20 cellular contexts compared by ENCODE assay signal in genomic region chr12:124530637-124531263, GRCh38. TPM values are rescaled to one million over a fixed set of nuclear protein-coding genes. Genes with fewer than 3 reads are reported as not detected.
DNase-seq lines count a peak whose midpoint lies in the region; ATAC-seq and TF ChIP-seq lines count a peak whose summit lies in the region.
"Had no signal": no experiment of that assay in that cellular context is flagged by ENCODE, and none has a peak within 500 bp of the region (broad histone marks: within the 10 kb centered on the region; RNA-seq: fewer than 3 reads in every experiment).

No MANE protein-coding gene starts in this region.

- DNase-seq in Panc1 (ENCODE audit: low read depth, low spot score) (no peak), esophagus muscularis mucosa (ENCODE audit: extremely low spot score) (no peak), type B pancreatic cell (ENCODE audit: extremely low spot score, unreplicated experiment) (no peak), Ammon's horn (ENCODE audit: low spot score) (no peak), NCI-H1105 treated with DMSO at 0.1 percent for 48 hours (lab: John Stamatoyannopoulos, UW) (no peak)
- DNase-seq: activated CD4-positive, alpha-beta T cell treated with anti-CD3 and anti-CD28 coated beads, Interleukin-2, amount 10 ng/mL, durations not matched to agents 7 days and 5 days; activated CD8-positive, alpha-beta memory T cell treated with anti-CD3 and anti-CD28 coated beads, Interleukin-2, amount 10 ng/mL, durations not matched to agents 7 days and 5 days; activated naive CD8-positive, alpha-beta T cell treated with anti-CD3 and anti-CD28 coated beads for 36 hours; effector CD8-positive, alpha-beta T cell; esophagus squamous epithelium; kidney glomerular epithelial cell; mammary epithelial cell; naive thymus-derived CD8-positive, alpha-beta T cell; NCI-H2081; NCI-H446 treated with DMSO at 0.1 percent for 48 hours; T-helper 2 cell had no signal

- no peak for ATAC-seq in Panc1
- no peak for ATAC-seq in HG03280 (IDR thresholded peaks at IDR 0.05; ENCODE audit: unreplicated experiment)
- ATAC-seq: activated CD8-positive, alpha-beta memory T cell treated with anti-CD3 and anti-CD28 coated beads, Interleukin-2, amount 10 ng/mL, durations not matched to agents 7 days and 5 days; naive thymus-derived CD8-positive, alpha-beta T cell had no signal

- CTCF ChIA-PET in Panc1 (lab: Charles Lee), result no interaction called here

- H3K4me1 ChIP-seq in Panc1 (ENCODE audit: control insufficient read depth, insufficient read depth, low read length) (peaks cover 69% of the 10 kb centered on the region), esophagus muscularis mucosa (peaks cover 27 to 81% (median 51%) of the 10 kb centered on the region in 4 donors), mesodermal cell (ENCODE audit: control insufficient read depth, insufficient read depth, low read length, poor library complexity, severe bottlenecking) (peaks cover 29% of the 10 kb centered on the region)
- H3K4me1 ChIP-seq: parathyroid adenoma had no signal

- POLR2A ChIA-PET in Panc1 (lab: Charles Lee), result no interaction called here

- peaks cover 18% of the 10 kb centered on the region for H3K36me3 Mint-ChIP-seq in type B pancreatic cell
- H3K36me3 Mint-ChIP-seq: activated CD8-positive, alpha-beta memory T cell treated with anti-CD3 and anti-CD28 coated beads, Interleukin-2, amount 10 ng/mL, durations not matched to agents 7 days and 5 days had no signal

- H3K4me1 Mint-ChIP-seq in type B pancreatic cell (ENCODE audit: unreplicated experiment), result peaks cover 51% of the 10 kb centered on the region
- H3K4me1 Mint-ChIP-seq: activated CD4-positive, alpha-beta T cell treated with anti-CD3 and anti-CD28 coated beads, Interleukin-2, amount 10 ng/mL, durations not matched to agents 7 days and 5 days; activated CD8-positive, alpha-beta memory T cell treated with anti-CD3 and anti-CD28 coated beads, Interleukin-2, amount 10 ng/mL, durations not matched to agents 7 days and 5 days had no signal

- no peak for TF ChIP-seq POLR2A in esophagus muscularis mucosa (IDR thresholded peaks at IDR 0.05; ENCODE audit: low read depth)

- 84% methylated on average over 3 of the region's 9 CpGs for WGBS in esophagus muscularis mucosa
- 78 to 82% methylated on average over 8 to 9 of the region's 9 CpGs for WGBS in mesodermal cell (ENCODE audit: insufficient coverage in 2 of 2), 2 experiments

- H3K36me3 ChIP-seq in Panc1 (ENCODE audit: control insufficient read depth, insufficient read depth, low read length) (no peaks in the 10 kb centered on the region), esophagus muscularis mucosa (peaks cover 0 to 13% (median 7%) of the 10 kb centered on the region in 4 donors), mesodermal cell (ENCODE audit: control insufficient read depth, insufficient read depth, low read length) (peaks cover 40% of the 10 kb centered on the region)

- H3K4me3 Mint-ChIP-seq in type B pancreatic cell, result peak overlapping the region; percentile 50
- H3K4me3 Mint-ChIP-seq: activated CD4-positive, alpha-beta T cell treated with anti-CD3 and anti-CD28 coated beads, Interleukin-2, amount 10 ng/mL, durations not matched to agents 7 days and 5 days; activated CD8-positive, alpha-beta memory T cell treated with anti-CD3 and anti-CD28 coated beads, Interleukin-2, amount 10 ng/mL, durations not matched to agents 7 days and 5 days; activated naive CD8-positive, alpha-beta T cell treated with anti-CD3 and anti-CD28 coated beads for 36 hours; naive thymus-derived CD8-positive, alpha-beta T cell had no signal

- H3K4me3 ChIP-seq in Panc1 (ENCODE audit: low read depth in 2 of 2, low read length in 2 of 2) (no peak overlapping the region), esophagus muscularis mucosa (no peak overlapping the region), mesodermal cell (ENCODE audit: extremely low read depth, insufficient read depth, low read length, poor library complexity, severe bottlenecking) (no peak overlapping the region)
- H3K4me3 ChIP-seq: esophagus squamous epithelium, SK-N-MC had no signal

- H3K9me3 ChIP-seq in Panc1 (ENCODE audit: control insufficient read depth, insufficient read depth, low read depth, low read length) (no peaks in the 10 kb centered on the region), esophagus muscularis mucosa (no peaks in the 10 kb centered on the region), mesodermal cell (ENCODE audit: control insufficient read depth, low read length) (no peaks in the 10 kb centered on the region)
- H3K9me3 ChIP-seq: esophagus squamous epithelium had no signal

- H3K9me3 Mint-ChIP-seq in type B pancreatic cell, result no peaks in the 10 kb centered on the region
- H3K9me3 Mint-ChIP-seq: activated CD4-positive, alpha-beta T cell treated with anti-CD3 and anti-CD28 coated beads, Interleukin-2, amount 10 ng/mL, durations not matched to agents 7 days and 5 days; activated naive CD8-positive, alpha-beta T cell treated with anti-CD3 and anti-CD28 coated beads for 36 hours; naive thymus-derived CD8-positive, alpha-beta T cell had no signal

- H3K27me3 ChIP-seq in Panc1 (ENCODE audit: control insufficient read depth, insufficient read depth, low read length) (no peaks in the 10 kb centered on the region), esophagus muscularis mucosa (no peaks in the 10 kb centered on the region)
- H3K27me3 ChIP-seq: esophagus squamous epithelium had no signal

- no peak for TF ChIP-seq EP300 in esophagus muscularis mucosa (IDR thresholded peaks at IDR 0.05)

- H3K27ac ChIP-seq in Panc1 (ENCODE audit: low read length) (peak overlapping the region; percentile 62; the same call in 1 of the 2 replicates), esophagus muscularis mucosa (replicated peaks in 1 of 4) (peak overlapping the region in 3 of 4 donors; percentile 51 to 57 (median 53)), mesodermal cell (ENCODE audit: low read depth, low read length, severe bottlenecking) (peak overlapping the region; percentile 49)
- H3K27ac ChIP-seq: parathyroid adenoma, SK-N-MC had no signal

- intact Hi-C loops in Panc1 (cut with micrococcal nuclease; ENCODE audit: unreplicated experiment) (no loop called here), esophagus muscularis mucosa (cut with DNase I) (no loop called here)

- no TSS peak for BruUV-seq in Panc1 (replicated peaks; lab: Mats Ljungman, UMichigan)

- no peaks in the 10 kb centered on the region for H3K27me3 Mint-ChIP-seq in type B pancreatic cell
- H3K27me3 Mint-ChIP-seq: activated CD4-positive, alpha-beta T cell treated with anti-CD3 and anti-CD28 coated beads, Interleukin-2, amount 10 ng/mL, durations not matched to agents 7 days and 5 days; activated CD8-positive, alpha-beta memory T cell treated with anti-CD3 and anti-CD28 coated beads, Interleukin-2, amount 10 ng/mL, durations not matched to agents 7 days and 5 days; activated naive CD8-positive, alpha-beta T cell treated with anti-CD3 and anti-CD28 coated beads for 36 hours; naive thymus-derived CD8-positive, alpha-beta T cell had no signal

- in situ Hi-C loops in Panc1 (cut with HindIII; ENCODE audit: low pct_unique_long_range_greater_than_20kb, low sequenced_read_pairs), result no loop called here

- peak overlapping the region; percentile 55 for H3K27ac Mint-ChIP-seq in type B pancreatic cell
- H3K27ac Mint-ChIP-seq: activated CD4-positive, alpha-beta T cell treated with anti-CD3 and anti-CD28 coated beads, Interleukin-2, amount 10 ng/mL, durations not matched to agents 7 days and 5 days; activated CD8-positive, alpha-beta memory T cell treated with anti-CD3 and anti-CD28 coated beads, Interleukin-2, amount 10 ng/mL, durations not matched to agents 7 days and 5 days; activated naive CD8-positive, alpha-beta T cell treated with anti-CD3 and anti-CD28 coated beads for 36 hours had no signal

- TF ChIP-seq CTCF in Panc1 (IDR thresholded peaks at IDR 0.05) (no peak), esophagus muscularis mucosa (IDR thresholded peaks at IDR 0.05) (no peak), type B pancreatic cell (conservative IDR thresholded peaks at IDR 0.05) (no peak)

RNA-seq across cellular contexts. Expression of gene NCOR2, which starts 36.7 kb away (rescaled TPM):
- total RNA-seq in Panc1 (2021; ENCODE audit: unreplicated experiment) (461 TPM), esophagus muscularis mucosa (100 to 1,000 TPM; 107 to 188 (median 131) TPM), type B pancreatic cell (ENCODE audit: low replicate concordance) (219 and 227 TPM in 2 replicates)
- polyA plus RNA-seq in Panc1 (2012; ENCODE audit: insufficient read length), result 441 TPM
- 156 TPM for polyA plus RNA-seq in mesodermal cell (2013, experiment 1 of 2)
- 115 TPM for polyA plus RNA-seq in mesodermal cell (2013, experiment 2 of 2)
